ENCODE assay signal across 27 cellular contexts in genomic region chr1:29343908-29344307, GRCh38.
"Had no signal": no experiment of that assay in that cellular context is flagged by ENCODE, and none has a peak within 500 bp of the region (broad histone marks: within the 10 kb centered on the region; RNA-seq: fewer than 3 reads in every experiment).

No MANE protein-coding gene starts in this region.

- H3K27ac ChIP-seq: colonic mucosa, dorsolateral prefrontal cortex, esophagus squamous epithelium, gastroesophageal sphincter, heart right ventricle, left lung, thyroid gland had no signal

- ATAC-seq: activated CD8-positive, alpha-beta T cell treated with anti-CD3 and anti-CD28 coated beads, Interleukin-2, amount 10 ng/mL, durations not matched to agents 7 days and 5 days; activated naive CD4-positive, alpha-beta T cell treated with anti-CD3 and anti-CD28 coated beads, Interleukin-2, amount 50 U/mL, for 72 hours; activated T-helper 17 cell treated with anti-CD3 and anti-CD28 coated beads, Interleukin-2, amount 50 U/mL, for 72 hours; gastroesophageal sphincter; heart right ventricle; left lung; naive thymus-derived CD4-positive, alpha-beta T cell; stimulated activated naive CD8-positive, alpha-beta T cell treated with anti-CD3 and anti-CD28 coated beads, Interleukin-15, Interleukin-2, amounts not matched to agents 100 U/mL and 50 U/mL, for 24 hours had no signal

- H3K4me3 Mint-ChIP-seq: activated CD8-positive, alpha-beta T cell treated with anti-CD3 and anti-CD28 coated beads, Interleukin-2, amount 10 ng/mL, durations not matched to agents 7 days and 5 days; activated T-cell treated with anti-CD3 and anti-CD28 coated beads, Interleukin-2, amount 50 U/mL, for 24 hours; activated T-helper 17 cell treated with anti-CD3 and anti-CD28 coated beads, Interleukin-2, amount 50 U/mL, for 72 hours; brain; endodermal cell; naive thymus-derived CD4-positive, alpha-beta T cell; neural crest cell had no signal

- H3K4me1 ChIP-seq: colonic mucosa, esophagus squamous epithelium, gastroesophageal sphincter, heart right ventricle, left lung, thyroid gland had no signal

- H3K9me3 Mint-ChIP-seq: activated naive CD4-positive, alpha-beta T cell treated with anti-CD3 and anti-CD28 coated beads, Interleukin-2, amount 50 U/mL, for 72 hours; activated T-cell treated with anti-CD3 and anti-CD28 coated beads, Interleukin-2, amount 50 U/mL, for 24 hours; activated T-helper 17 cell treated with anti-CD3 and anti-CD28 coated beads, Interleukin-2, amount 50 U/mL, for 72 hours; neural crest cell had no signal

- H3K36me3 Mint-ChIP-seq: activated naive CD4-positive, alpha-beta T cell treated with anti-CD3 and anti-CD28 coated beads, Interleukin-2, amount 50 U/mL, for 72 hours; brain; naive thymus-derived CD4-positive, alpha-beta T cell had no signal

- H3K27ac Mint-ChIP-seq: activated CD8-positive, alpha-beta T cell treated with anti-CD3 and anti-CD28 coated beads, Interleukin-2, amount 10 ng/mL, durations not matched to agents 7 days and 5 days; activated naive CD4-positive, alpha-beta T cell treated with anti-CD3 and anti-CD28 coated beads, Interleukin-2, amount 50 U/mL, for 72 hours; activated T-cell treated with anti-CD3 and anti-CD28 coated beads, Interleukin-2, amount 50 U/mL, for 24 hours; activated T-helper 17 cell treated with anti-CD3 and anti-CD28 coated beads, Interleukin-2, amount 50 U/mL, for 72 hours; endodermal cell; naive thymus-derived CD4-positive, alpha-beta T cell; progenitor cell of endocrine pancreas had no signal

- H3K4me3 ChIP-seq: colonic mucosa, dorsolateral prefrontal cortex, esophagus squamous epithelium, gastroesophageal sphincter, heart right ventricle, left lung, lung, thyroid gland had no signal

- H3K9me3 ChIP-seq: colonic mucosa, esophagus squamous epithelium, gastroesophageal sphincter, left lung, thyroid gland had no signal

- H3K36me3 ChIP-seq: colonic mucosa, esophagus squamous epithelium, gastroesophageal sphincter, heart right ventricle, left lung, thyroid gland had no signal

- H3K27me3 ChIP-seq: colonic mucosa, thyroid gland had no signal

- DNase-seq: activated CD4-positive, alpha-beta T cell treated with anti-CD3 and anti-CD28 coated beads, Interleukin-2, amount 50 U/mL, for 1 hour; activated CD4-positive, CD25-positive, alpha-beta regulatory T cell treated with anti-CD3 and anti-CD28 coated beads, Interleukin-2, amount 50 U/mL, for 72 hours; activated CD8-positive, alpha-beta T cell treated with anti-CD3 and anti-CD28 coated beads, Interleukin-2, amount 10 ng/mL, durations not matched to agents 7 days and 5 days; activated T-cell treated with anti-CD3 and anti-CD28 coated beads, Interleukin-2, amount 50 U/mL, for 24 hours; aorta; central memory CD4-positive, alpha-beta T cell; colonic mucosa; endodermal cell; esophagus squamous epithelium; heart right ventricle; islet precursor cell; left lung; naive thymus-derived CD4-positive, alpha-beta T cell; retina; stimulated activated CD4-positive, alpha-beta T cell treated with anti-CD3 and anti-CD28 coated beads, Interleukin-12 subunit alpha, Interleukin-12 subunit beta, amount 100 ng/mL, for 4 hours; stimulated activated CD4-positive, alpha-beta T cell treated with anti-CD3 and anti-CD28 coated beads, Interleukin-4, amount 100 ng/mL, for 4 hours; stimulated activated naive CD8-positive, alpha-beta T cell treated with anti-CD3 and anti-CD28 coated beads, Interleukin-15, Interleukin-2, amounts not matched to agents 100 U/mL and 50 U/mL, for 24 hours; substantia nigra; thyroid gland had no signal

- H3K4me1 Mint-ChIP-seq: activated T-helper 17 cell treated with anti-CD3 and anti-CD28 coated beads, Interleukin-2, amount 50 U/mL, for 72 hours; endodermal cell; naive thymus-derived CD4-positive, alpha-beta T cell; neural crest cell had no signal
